14 cellular contexts compared by ENCODE assay signal in genomic region chr20:49552007-49552406, GRCh38. TPM values are rescaled to one million over a fixed set of nuclear protein-coding genes. Genes with fewer than 3 reads are reported as not detected.
DNase-seq lines count a peak whose midpoint lies in the region; ATAC-seq and TF ChIP-seq lines count a peak whose summit lies in the region.
"Had no signal": no experiment of that assay in that cellular context is flagged by ENCODE, and none has a peak within 500 bp of the region (broad histone marks: within the 10 kb centered on the region; RNA-seq: fewer than 3 reads in every experiment).

No MANE protein-coding gene starts in this region.

- ATAC-seq in left lobe of liver: peak; percentile 80
- no peak for ATAC-seq in GM18502 (IDR thresholded peaks at IDR 0.05; ENCODE audit: poor library complexity, unreplicated experiment)
- ATAC-seq: esophagus mucosa; stimulated activated memory B cell treated with anti-CD40 and anti-IgM and Interleukin-4, amounts not matched to agents 10 μg/mL and 1 μg/mL and 100 μg/mL, for 72 hours had no signal

- H3K36me3 ChIP-seq in cardiac muscle cell: no peaks in the 10 kb centered on the region
- H3K36me3 ChIP-seq in rectal smooth muscle tissue (ENCODE audit: control insufficient read depth, insufficient read depth, low read length): no peaks in the 10 kb centered on the region
- H3K36me3 ChIP-seq in mammary epithelial cell (ENCODE audit: insufficient read depth, low read length): no peaks in the 10 kb centered on the region
- H3K36me3 ChIP-seq: adrenal gland, HAP-1 had no signal

- H3K4me1 ChIP-seq in cardiac muscle cell (ENCODE audit: low read depth) (peaks cover 8% of the 10 kb centered on the region), rectal smooth muscle tissue (ENCODE audit: control insufficient read depth, insufficient read depth, low read length) (peaks cover 10% of the 10 kb centered on the region), mammary epithelial cell (ENCODE audit: insufficient read depth, low read length) (no peaks in the 10 kb centered on the region)
- H3K4me1 ChIP-seq: adrenal gland, HAP-1 had no signal

- H3K27ac ChIP-seq in cardiac muscle cell (peak overlapping the region; percentile 38), rectal smooth muscle tissue (ENCODE audit: low read depth, low read length) (peak overlapping the region; percentile 70), mammary epithelial cell (ENCODE audit: insufficient read depth, low read depth, low read length) (no peak overlapping the region)

- no peak overlapping the region for H3K4me2 ChIP-seq in mammary epithelial cell (ENCODE audit: insufficient read depth, low read depth, low read length)

- H3K9me3 ChIP-seq in cardiac muscle cell (ENCODE audit: low read depth) (no peaks in the 10 kb centered on the region), mammary epithelial cell (replicated peaks; ENCODE audit: insufficient read depth, low read length) (no peaks in the 10 kb centered on the region)
- H3K9me3 ChIP-seq: HAP-1 had no signal

- H3K4me3 ChIP-seq in cardiac muscle cell (no peak overlapping the region), rectal smooth muscle tissue (ENCODE audit: low read length) (no peak overlapping the region), mammary epithelial cell (replicated peaks in 1 of 3; ENCODE audit: insufficient read depth in 1 of 3, low read depth in 2 of 3, low read length in 3 of 3) (no peak overlapping the region)
- H3K4me3 ChIP-seq: adrenal gland, HAP-1 had no signal

- in situ Hi-C loops in mammary epithelial cell (cut with MboI; ENCODE audit: low sequenced_read_pairs in 2 of 2): no loop called here

- no TSS peak for BruUV-seq in mammary epithelial cell (replicated peaks; lab: Mats Ljungman, UMichigan)

- intact Hi-C loops in cardiac septum (cut with DNase I): no loop called here
- intact Hi-C loops in mammary epithelial cell (cut with micrococcal nuclease): no loop called here

- 100% methylated on average over 1 of the region's 1 CpG for WGBS in mammary epithelial cell (ENCODE audit: low coverage, missing lambda C conversion rate)

- DNase-seq in cardiac muscle cell (ENCODE audit: low read depth in 1 of 2, low spot score in 1 of 2) (no peak), cardiac septum (ENCODE audit: low spot score) (no peak), left lobe of liver (ENCODE audit: low spot score) (no peak), activated gamma-delta T cell (lab: John Stamatoyannopoulos, UW) (no peak), COLO668 (lab: John Stamatoyannopoulos, UW; ENCODE audit: unreplicated experiment) (no peak), mammary epithelial cell (no peak)
- DNase-seq: activated T-cell treated with anti-CD3 and anti-CD28 coated beads, Interleukin-2, amount 50 U/mL, for 24 hours; adrenal gland; cortex of kidney had no signal

- no peaks in the 10 kb centered on the region for H4K20me1 ChIP-seq in mammary epithelial cell (ENCODE audit: insufficient read depth, low read length)

- no peaks in the 10 kb centered on the region for H3K79me2 ChIP-seq in mammary epithelial cell (ENCODE audit: insufficient read depth, low read length)

- H2AFZ ChIP-seq in mammary epithelial cell (ENCODE audit: low read depth, low read length): no peak overlapping the region

- dilution Hi-C loops in mammary epithelial cell (cut with HindIII; ENCODE audit: low sequenced_read_pairs): no loop called here

- CTCF ChIA-PET in mammary epithelial cell (lab: Charles Lee; ENCODE audit: low non-redundant PET): interaction anchor here (0.6 kb wide), 1 partner anchor 10 kb away, joined by 4 read pairs; no protein-coding TSS in a partner anchor

- no peak overlapping the region for H3K9ac ChIP-seq in rectal smooth muscle tissue (ENCODE audit: low read length)
- H3K9ac ChIP-seq in mammary epithelial cell (ENCODE audit: insufficient read depth, low read length): no peak overlapping the region

- no peak for TF ChIP-seq CTCF in cardiac muscle cell (IDR thresholded peaks at IDR 0.05; ENCODE audit: low read depth, low read length)
- no peak for TF ChIP-seq CTCF in mammary epithelial cell (conservative IDR thresholded peaks at IDR 0.05 in 1 of 2, IDR thresholded peaks at IDR 0.05 in 1 of 2; ENCODE audit: extremely low read depth in 1 of 2, insufficient read depth in 1 of 2, low read depth in 1 of 2, low read length in 2 of 2)

- H3K27me3 ChIP-seq in cardiac muscle cell (no peaks in the 10 kb centered on the region), rectal smooth muscle tissue (ENCODE audit: control insufficient read depth, insufficient read depth, low read length) (no peaks in the 10 kb centered on the region), mammary epithelial cell (ENCODE audit: insufficient read depth, low read length) (peaks cover 6% of the 10 kb centered on the region)
- H3K27me3 ChIP-seq: adrenal gland had no signal

RNA-seq across cellular contexts. Expression of gene PTGIS, which starts 15.9 kb away (rescaled TPM):
- total RNA-seq in cardiac muscle cell: 5.3 and 7.8 TPM in 2 replicates
- polyA plus RNA-seq in cardiac muscle cell: 2.1 and 6.1 TPM in 2 replicates
- total RNA-seq in cardiac septum: 37.6 TPM
- total RNA-seq in left lobe of liver: 20.3 TPM
- total RNA-seq in mammary epithelial cell: under 1 TPM in 1 of 2 donors, not detected in 1; 0.17 TPM
- polyA plus RNA-seq in mammary epithelial cell: not detected
- polyA minus RNA-seq in mammary epithelial cell: not detected
